Comparison of ENCODE assay signal across 10 cellular contexts in genomic region chr17:59752922-59753321, GRCh38. TPM values are rescaled to one million over a fixed set of nuclear protein-coding genes. Genes with fewer than 3 reads are reported as not detected.
A peak's percentile ranks its signal among the peaks of the same experiment; 100 is the strongest.
DNase-seq lines count a peak whose midpoint lies in the region; ATAC-seq, FAIRE-seq and TF ChIP-seq lines count a peak whose summit lies in the region.
"Had no signal": no experiment of that assay in that cellular context is flagged by ENCODE, and none has a peak within 500 bp of the region (broad histone marks: within the 10 kb centered on the region; RNA-seq: fewer than 3 reads in every experiment).

No MANE protein-coding gene starts in this region.

- no peak for ATAC-seq in activated CD8-positive, alpha-beta memory T cell treated with anti-CD3 and anti-CD28 coated beads, Interleukin-2, amount 10 ng/mL, durations not matched to agents 7 days and 5 days
- ATAC-seq in PC-3 (no peak), HG03159 (IDR thresholded peaks at IDR 0.05; ENCODE audit: unreplicated experiment) (no peak)

- H2AFZ ChIP-seq in PC-3 (ENCODE audit: low read length) (no peak overlapping the region), astrocyte (ENCODE audit: low read depth, low read length) (no peak overlapping the region)

- peaks cover 16% of the 10 kb centered on the region for H3F3A ChIP-seq in PC-3 (ENCODE audit: low read length, unreplicated experiment)

- TF ChIP-seq CTCF in PC-3 (conservative IDR thresholded peaks at IDR 0.05; ENCODE audit: low read depth, low read length) (no peak), astrocyte (IDR thresholded peaks at IDR 0.05; ENCODE audit: insufficient read depth, low read depth, low read length) (no peak)

- H3K4me2 ChIP-seq in PC-3 (ENCODE audit: low read length) (peak overlapping the region; percentile 79; the same call in 1 of the 2 replicates), astrocyte (ENCODE audit: low read length) (peak overlapping the region; percentile 70)

- CTCF ChIA-PET in activated CD8-positive, alpha-beta memory T cell treated with anti-CD3 and anti-CD28 coated beads, Interleukin-2, amount 10 ng/mL, durations not matched to agents 7 days and 5 days (lab: Charles Lee): interaction anchor here (1.0 to 5.5 kb wide), 21 partner anchors 10 to 288 kb away, joined by 3 to 71 read pairs (median 7); partner anchors contain the start of genes DHX40, PTRH2, RNFT1 and RPS6KB1
- CTCF ChIA-PET in PC-3 (lab: Charles Lee): interaction anchor here (0.6 to 4.5 kb wide), 4 partner anchors 35 to 106 kb away, joined by 5 to 61 read pairs (median 12); no protein-coding TSS in a partner anchor

- H3K4me3 ChIP-seq in PC-3 (ENCODE audit: low read length) (no peak overlapping the region), astrocyte (ENCODE audit: insufficient read depth, low read depth, low read length) (no peak overlapping the region), skin epidermis (no peak overlapping the region)

- H3K9me2 ChIP-seq in PC-3 (replicated peaks; ENCODE audit: low read length): no peaks in the 10 kb centered on the region

- FAIRE-seq in astrocyte (lab: Jason Lieb, UNC): no peak

- H3K4me1 Mint-ChIP-seq in activated CD8-positive, alpha-beta memory T cell treated with anti-CD3 and anti-CD28 coated beads, Interleukin-2, amount 10 ng/mL, durations not matched to agents 7 days and 5 days: peaks cover 57% of the 10 kb centered on the region
- peaks cover 50% of the 10 kb centered on the region for H3K4me1 Mint-ChIP-seq in astrocyte (ENCODE audit: low read depth, unreplicated experiment)

- H3K9me3 ChIP-seq in PC-3 (ENCODE audit: low read length) (no peaks in the 10 kb centered on the region), astrocyte (ENCODE audit: insufficient read depth, low read depth, low read length) (no peaks in the 10 kb centered on the region)

- H3K27ac ChIP-seq in PC-3 (ENCODE audit: low read length) (peak overlapping the region; percentile 95), astrocyte (ENCODE audit: low read depth, low read length) (peak overlapping the region; percentile 100), skin epidermis (peak overlapping the region in 13 of 21 experiments; percentile 9 to 92 (median 84)), caudate nucleus (ENCODE audit: low read depth, low read length) (no peak overlapping the region)

- H3K27ac Mint-ChIP-seq in activated CD8-positive, alpha-beta memory T cell treated with anti-CD3 and anti-CD28 coated beads, Interleukin-2, amount 10 ng/mL, durations not matched to agents 7 days and 5 days: peak overlapping the region; percentile 84
- peak overlapping the region; percentile 98 for H3K27ac Mint-ChIP-seq in astrocyte (ENCODE audit: unreplicated experiment)

- no TSS peak for BruUV-seq in PC-3 (replicated peaks; lab: Mats Ljungman, UMichigan)

- H4K20me1 ChIP-seq in PC-3 (ENCODE audit: low read length): no peaks in the 10 kb centered on the region
- no peaks in the 10 kb centered on the region for H4K20me1 ChIP-seq in astrocyte (ENCODE audit: insufficient read depth, low read length)

- peak overlapping the region; percentile 52 for H3K4me3 Mint-ChIP-seq in activated CD8-positive, alpha-beta memory T cell treated with anti-CD3 and anti-CD28 coated beads, Interleukin-2, amount 10 ng/mL, durations not matched to agents 7 days and 5 days
- H3K4me3 Mint-ChIP-seq in astrocyte (ENCODE audit: unreplicated experiment): no peak overlapping the region

- no peak for DNase-seq in activated CD8-positive, alpha-beta memory T cell treated with anti-CD3 and anti-CD28 coated beads, Interleukin-2, amount 10 ng/mL, durations not matched to agents 7 days and 5 days
- no peak for DNase-seq in activated CD8-positive, alpha-beta memory T cell treated with anti-CD3 and anti-CD28 coated beads, Interleukin-2, amount 50 U/mL, for 48 hours
- DNase-seq in PC-3 (no peak), astrocyte (ENCODE audit: low read depth) (no peak), putamen (ENCODE audit: low spot score) (no peak), caudate nucleus (lab: John Stamatoyannopoulos, UW) (no peak)
- DNase-seq: aorta had no signal

- H3K27me3 ChIP-seq in PC-3 (ENCODE audit: low read length) (no peaks in the 10 kb centered on the region), astrocyte (ENCODE audit: insufficient read depth, low read length) (no peaks in the 10 kb centered on the region)

- intact Hi-C loops in PC-3 (cut with micrococcal nuclease): loop anchor here (1.0 kb wide), 3 partner anchors 84 to 106 kb away; no protein-coding TSS in a partner anchor

- POLR2A ChIA-PET in PC-3 (lab: Charles Lee; ENCODE audit: unreplicated experiment): interaction anchor here (0.6 to 2.8 kb wide), 9 partner anchors 34 to 104 kb away, joined by 3 to 110 read pairs (median 6); no protein-coding TSS in a partner anchor

- H3K4me1 ChIP-seq in PC-3 (ENCODE audit: insufficient read depth, low read length): peaks cover 43% of the 10 kb centered on the region
- peaks cover 54% of the 10 kb centered on the region for H3K4me1 ChIP-seq in astrocyte (ENCODE audit: insufficient read depth, low read length)

- H3K36me3 ChIP-seq in PC-3 (ENCODE audit: low read depth, low read length) (peaks cover 2% of the 10 kb centered on the region; the same call in 1 of the 2 replicates), astrocyte (ENCODE audit: insufficient read depth, low read length) (no peaks in the 10 kb centered on the region)

- peaks cover 5% of the 10 kb centered on the region for H3K36me3 Mint-ChIP-seq in activated CD8-positive, alpha-beta memory T cell treated with anti-CD3 and anti-CD28 coated beads, Interleukin-2, amount 10 ng/mL, durations not matched to agents 7 days and 5 days
- no peaks in the 10 kb centered on the region for H3K36me3 Mint-ChIP-seq in astrocyte (ENCODE audit: low read depth, unreplicated experiment)

- H3K9me3 Mint-ChIP-seq in activated CD8-positive, alpha-beta memory T cell treated with anti-CD3 and anti-CD28 coated beads, Interleukin-2, amount 10 ng/mL, durations not matched to agents 7 days and 5 days (ENCODE audit: low read depth): no peaks in the 10 kb centered on the region
- H3K9me3 Mint-ChIP-seq in astrocyte (ENCODE audit: unreplicated experiment): no peaks in the 10 kb centered on the region
- H3K9me3 Mint-ChIP-seq: IgD-negative memory B cell had no signal

- peaks cover 33% of the 10 kb centered on the region for H3K79me2 ChIP-seq in PC-3 (ENCODE audit: low read length)
- H3K79me2 ChIP-seq in astrocyte (ENCODE audit: insufficient read depth, low read length): peaks cover 25% of the 10 kb centered on the region

- H3K9ac ChIP-seq in PC-3 (ENCODE audit: low read length) (peak overlapping the region; percentile 82; the same call in 1 of the 2 replicates), astrocyte (ENCODE audit: low read length) (peak overlapping the region; percentile 85)

- no peaks in the 10 kb centered on the region for H3K27me3 Mint-ChIP-seq in activated CD8-positive, alpha-beta memory T cell treated with anti-CD3 and anti-CD28 coated beads, Interleukin-2, amount 10 ng/mL, durations not matched to agents 7 days and 5 days
- H3K27me3 Mint-ChIP-seq in astrocyte (ENCODE audit: low read depth, unreplicated experiment): no peaks in the 10 kb centered on the region
- H3K27me3 Mint-ChIP-seq: IgD-negative memory B cell had no signal

RNA-seq across cellular contexts. Expression of gene VMP1, which starts 45.5 kb away (rescaled TPM):
- total RNA-seq in activated CD8-positive, alpha-beta memory T cell treated with anti-CD3 and anti-CD28 coated beads, Interleukin-2, amount 10 ng/mL, durations not matched to agents 7 days and 5 days: 100 to 1,000 TPM; 279 to 396 TPM
- total RNA-seq in PC-3 (2014; rRNA removed): 237 and 277 TPM in 2 replicates
- 288 and 314 TPM in 2 replicates for total RNA-seq in astrocyte

RNA-seq across cellular contexts. Expression of gene PTRH2, which starts 45.7 kb away (rescaled TPM):
- 10 to 100 TPM; 28.2 to 37.8 TPM for total RNA-seq in activated CD8-positive, alpha-beta memory T cell treated with anti-CD3 and anti-CD28 coated beads, Interleukin-2, amount 10 ng/mL, durations not matched to agents 7 days and 5 days
- 69.8 and 82.1 TPM in 2 replicates for total RNA-seq in PC-3 (2014; rRNA removed)
- 34.5 and 36.3 TPM in 2 replicates for total RNA-seq in astrocyte
